1 cellular context compared by ENCODE assay signal in the genomic region with DNA sequence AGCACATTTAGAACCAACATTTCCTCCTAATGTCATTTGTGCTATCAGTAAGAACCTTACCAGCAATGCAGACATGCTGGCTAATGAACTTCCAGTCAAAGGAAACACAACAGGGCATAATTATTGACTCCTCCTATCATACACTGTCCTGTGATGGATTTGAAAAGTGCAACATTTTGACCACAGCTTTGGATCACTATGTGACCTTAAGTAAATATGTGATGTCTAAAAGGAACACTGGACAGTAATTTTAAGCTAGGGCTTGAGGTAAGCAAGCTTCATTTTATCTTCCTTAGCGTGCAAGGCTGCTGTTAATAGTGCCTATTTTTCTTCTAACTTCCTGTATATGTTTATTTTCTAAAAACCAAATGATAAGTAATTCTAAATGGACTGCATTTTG.
TF ChIP-seq lines count a peak whose summit lies in the region.

No MANE protein-coding gene starts in this region.

TF ChIP-seq in GM12878, 131 proteins besides CTCF, POLR2A, EP300 and RAD21 (continued from another document):
- TF ChIP-seq, protein P1, sequence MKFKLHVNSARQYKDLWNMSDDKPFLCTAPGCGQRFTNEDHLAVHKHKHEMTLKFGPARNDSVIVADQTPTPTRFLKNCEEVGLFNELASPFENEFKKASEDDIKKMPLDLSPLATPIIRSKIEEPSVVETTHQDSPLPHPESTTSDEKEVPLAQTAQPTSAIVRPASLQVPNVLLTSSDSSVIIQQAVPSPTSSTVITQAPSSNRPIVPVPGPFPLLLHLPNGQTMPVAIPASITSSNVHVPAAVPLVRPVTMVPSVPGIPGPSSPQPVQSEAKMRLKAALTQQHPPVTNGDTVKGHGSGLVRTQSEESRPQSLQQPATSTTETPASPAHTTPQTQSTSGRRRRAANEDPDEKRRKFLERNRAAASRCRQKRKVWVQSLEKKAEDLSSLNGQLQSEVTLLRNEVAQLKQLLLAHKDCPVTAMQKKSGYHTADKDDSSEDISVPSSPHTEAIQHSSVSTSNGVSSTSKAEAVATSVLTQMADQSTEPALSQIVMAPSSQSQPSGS (IDR thresholded peaks at IDR 0.05; ENCODE audit: low read length), result no peak
- TF ChIP-seq EGR1 (IDR thresholded peaks at IDR 0.05; ENCODE audit: borderline replicate concordance in 1 of 2, low read depth in 2 of 2, low read length in 2 of 2), result no peak
- TF ChIP-seq, protein P2, sequence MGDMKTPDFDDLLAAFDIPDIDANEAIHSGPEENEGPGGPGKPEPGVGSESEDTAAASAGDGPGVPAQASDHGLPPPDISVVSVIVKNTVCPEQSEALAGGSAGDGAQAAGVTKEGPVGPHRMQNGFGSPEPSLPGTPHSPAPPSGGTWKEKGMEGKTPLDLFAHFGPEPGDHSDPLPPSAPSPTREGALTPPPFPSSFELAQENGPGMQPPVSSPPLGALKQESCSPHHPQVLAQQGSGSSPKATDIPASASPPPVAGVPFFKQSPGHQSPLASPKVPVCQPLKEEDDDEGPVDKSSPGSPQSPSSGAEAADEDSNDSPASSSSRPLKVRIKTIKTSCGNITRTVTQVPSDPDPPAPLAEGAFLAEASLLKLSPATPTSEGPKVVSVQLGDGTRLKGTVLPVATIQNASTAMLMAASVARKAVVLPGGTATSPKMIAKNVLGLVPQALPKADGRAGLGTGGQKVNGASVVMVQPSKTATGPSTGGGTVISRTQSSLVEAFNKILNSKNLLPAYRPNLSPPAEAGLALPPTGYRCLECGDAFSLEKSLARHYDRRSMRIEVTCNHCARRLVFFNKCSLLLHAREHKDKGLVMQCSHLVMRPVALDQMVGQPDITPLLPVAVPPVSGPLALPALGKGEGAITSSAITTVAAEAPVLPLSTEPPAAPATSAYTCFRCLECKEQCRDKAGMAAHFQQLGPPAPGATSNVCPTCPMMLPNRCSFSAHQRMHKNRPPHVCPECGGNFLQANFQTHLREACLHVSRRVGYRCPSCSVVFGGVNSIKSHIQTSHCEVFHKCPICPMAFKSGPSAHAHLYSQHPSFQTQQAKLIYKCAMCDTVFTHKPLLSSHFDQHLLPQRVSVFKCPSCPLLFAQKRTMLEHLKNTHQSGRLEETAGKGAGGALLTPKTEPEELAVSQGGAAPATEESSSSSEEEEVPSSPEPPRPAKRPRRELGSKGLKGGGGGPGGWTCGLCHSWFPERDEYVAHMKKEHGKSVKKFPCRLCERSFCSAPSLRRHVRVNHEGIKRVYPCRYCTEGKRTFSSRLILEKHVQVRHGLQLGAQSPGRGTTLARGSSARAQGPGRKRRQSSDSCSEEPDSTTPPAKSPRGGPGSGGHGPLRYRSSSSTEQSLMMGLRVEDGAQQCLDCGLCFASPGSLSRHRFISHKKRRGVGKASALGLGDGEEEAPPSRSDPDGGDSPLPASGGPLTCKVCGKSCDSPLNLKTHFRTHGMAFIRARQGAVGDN (IDR thresholded peaks at IDR 0.05), result no peak
- TF ChIP-seq ZBTB40 (IDR thresholded peaks at IDR 0.05; ENCODE audit: borderline replicate concordance), result no peak
- no peak for TF ChIP-seq HDGF (IDR thresholded peaks at IDR 0.05)
- TF ChIP-seq CHD1 (IDR thresholded peaks at IDR 0.05; ENCODE audit: low read depth, low read length), result no peak
- TF ChIP-seq CBX5 (IDR thresholded peaks at IDR 0.05; ENCODE audit: low read depth), result no peak
- no peak for TF ChIP-seq CEBPB (IDR thresholded peaks at IDR 0.05; ENCODE audit: borderline replicate concordance in 1 of 2, low read depth in 2 of 2, low read length in 2 of 2)
- no peak for TF ChIP-seq PAX8 (IDR thresholded peaks at IDR 0.05)
- no peak for TF ChIP-seq RAD51 (IDR thresholded peaks at IDR 0.05)
- TF ChIP-seq SREBF1 (IDR thresholded peaks at IDR 0.05; ENCODE audit: low read length), result no peak
- no peak for TF ChIP-seq HDAC6 (IDR thresholded peaks at IDR 0.05; ENCODE audit: unreplicated experiment)
- no peak for TF ChIP-seq CHD4 (IDR thresholded peaks at IDR 0.05)
- TF ChIP-seq RB1 (IDR thresholded peaks at IDR 0.05; ENCODE audit: borderline replicate concordance), result no peak
TF ChIP-seq in GM12878: peak in this region for 0.
